Comparison of ENCODE assay signal across 8 cellular contexts in the genomic region with DNA sequence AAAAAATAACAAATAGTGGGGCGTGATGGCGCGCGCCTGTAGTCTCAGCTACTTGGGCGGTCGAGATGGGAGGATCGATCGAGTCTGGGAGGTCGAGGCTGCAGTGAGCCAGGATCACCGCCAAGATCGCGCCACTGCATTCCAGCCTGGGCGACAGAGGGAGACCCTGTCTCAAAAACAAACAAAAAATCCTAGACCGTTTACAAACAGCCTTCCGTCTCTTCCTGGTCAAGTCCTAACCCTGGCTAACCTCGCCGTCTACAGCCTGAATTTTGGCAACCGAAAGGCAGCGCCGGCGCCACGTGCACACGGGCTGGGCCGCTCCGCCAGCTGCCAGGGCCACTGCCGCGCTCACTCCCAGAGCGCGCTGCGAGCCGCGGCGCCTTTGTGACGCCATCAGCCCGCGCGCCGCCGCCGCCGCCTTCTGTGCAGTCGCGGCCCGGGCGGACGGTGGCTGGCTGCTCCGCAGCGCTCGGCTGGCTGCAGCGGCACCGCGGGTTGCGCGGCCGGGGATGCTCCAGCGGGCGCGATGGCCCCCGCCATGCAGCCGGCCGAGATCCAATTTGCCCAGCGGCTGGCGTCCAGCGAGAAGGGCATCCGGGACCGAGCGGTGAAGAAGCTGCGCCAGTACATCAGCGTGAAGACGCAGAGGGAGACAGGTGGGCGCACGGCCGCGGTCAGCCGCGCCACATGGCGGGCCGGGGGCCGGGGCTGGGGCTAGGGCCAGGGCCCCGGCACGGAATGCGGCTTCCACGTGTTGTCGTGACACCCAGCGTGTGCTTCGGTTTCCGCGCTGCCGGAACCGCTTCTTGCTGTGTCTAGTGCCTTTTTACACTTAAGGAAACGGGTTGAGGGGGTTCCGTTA. TPM values are rescaled to one million over a fixed set of nuclear protein-coding genes. Genes with fewer than 3 reads are reported as not detected.
DNase-seq lines count a peak whose midpoint lies in the region; ATAC-seq and TF ChIP-seq lines count a peak whose summit lies in the region.

A gene (minus strand): TSS at position 353 of the 865 bp plus-strand sequence. CDS start 1,392 bp downstream, outside the sequence.
A gene with protein sequence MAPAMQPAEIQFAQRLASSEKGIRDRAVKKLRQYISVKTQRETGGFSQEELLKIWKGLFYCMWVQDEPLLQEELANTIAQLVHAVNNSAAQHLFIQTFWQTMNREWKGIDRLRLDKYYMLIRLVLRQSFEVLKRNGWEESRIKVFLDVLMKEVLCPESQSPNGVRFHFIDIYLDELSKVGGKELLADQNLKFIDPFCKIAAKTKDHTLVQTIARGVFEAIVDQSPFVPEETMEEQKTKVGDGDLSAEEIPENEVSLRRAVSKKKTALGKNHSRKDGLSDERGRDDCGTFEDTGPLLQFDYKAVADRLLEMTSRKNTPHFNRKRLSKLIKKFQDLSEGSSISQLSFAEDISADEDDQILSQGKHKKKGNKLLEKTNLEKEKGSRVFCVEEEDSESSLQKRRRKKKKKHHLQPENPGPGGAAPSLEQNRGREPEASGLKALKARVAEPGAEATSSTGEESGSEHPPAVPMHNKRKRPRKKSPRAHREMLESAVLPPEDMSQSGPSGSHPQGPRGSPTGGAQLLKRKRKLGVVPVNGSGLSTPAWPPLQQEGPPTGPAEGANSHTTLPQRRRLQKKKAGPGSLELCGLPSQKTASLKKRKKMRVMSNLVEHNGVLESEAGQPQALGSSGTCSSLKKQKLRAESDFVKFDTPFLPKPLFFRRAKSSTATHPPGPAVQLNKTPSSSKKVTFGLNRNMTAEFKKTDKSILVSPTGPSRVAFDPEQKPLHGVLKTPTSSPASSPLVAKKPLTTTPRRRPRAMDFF (plus strand): TSS at position 425 of the 865 bp plus-strand sequence. CDS start 105 bp downstream, at position 530.

- 0% methylated on average over 2 of the region's 92 CpGs for WGBS in right lobe of liver (ENCODE audit: insufficient coverage, low coverage, low lambda C conversion rate, missing lambda C conversion rate)

- peak; percentile 81 for ATAC-seq in GM19035 (IDR thresholded peaks at IDR 0.05; ENCODE audit: unreplicated experiment)
- ATAC-seq in HG03432 (IDR thresholded peaks at IDR 0.05; ENCODE audit: unreplicated experiment): peak; percentile 83
- ATAC-seq in right lobe of liver: peak; percentile 83 to 93 (median 89)

- H3K9me3 ChIP-seq in right lobe of liver: no peaks in the 10 kb centered on the region

- peak; percentile 88 for TF ChIP-seq POLR2A in right lobe of liver (IDR thresholded peaks at IDR 0.05)

- peak within 1 kb of the TSS in 58 of 59 donors; percentile 25 to 93 (median 85) for H3K27ac ChIP-seq in dorsolateral prefrontal cortex
- peak within 1 kb of the TSS; percentile 79 to 85 (median 84) for H3K27ac ChIP-seq in right lobe of liver

- intact Hi-C loops in dorsolateral prefrontal cortex (cut with DNase I) (loop anchor here in 1 of 2 donors (1.0 to 10.0 kb wide), 4 partner anchors 58 to 685 kb away; a partner anchor contains a TSS), right lobe of liver (cut with DNase I) (no loop called here)

- H3K27me3 ChIP-seq in dorsolateral prefrontal cortex (no peaks in the 10 kb centered on the region), right lobe of liver (no peaks in the 10 kb centered on the region)

- H3K4me3 ChIP-seq in dorsolateral prefrontal cortex (peak within 1 kb of the TSS; percentile 64 to 100 (median 97)), right lobe of liver (peak within 1 kb of the TSS; percentile 97 to 100 (median 98))

- H3K36me3 ChIP-seq in right lobe of liver: peaks cover 0 to 4% (median 1%) of the 10 kb centered on the region in 4 donors

- H3K4me1 ChIP-seq in right lobe of liver: peaks cover 0 to 20% (median 3%) of the 10 kb centered on the region in 4 donors

- peak in 38 of 56 donors; percentile 10 to 62 (median 26) for TF ChIP-seq CTCF in dorsolateral prefrontal cortex (IDR thresholded peaks at IDR 0.05 in 54 of 56, conservative IDR thresholded peaks at IDR 0.05 in 2 of 56; ENCODE audit: low read depth in 1 of 56, partially characterized antibody in 56 of 56)
- peak in 2 of 4 donors; percentile 9 to 12 for TF ChIP-seq CTCF in right lobe of liver (IDR thresholded peaks at IDR 0.05)

- DNase-seq in AG20443 (ENCODE audit: low spot score) (peak; percentile 98), NCI-H69 (lab: John Stamatoyannopoulos, UW) (peak; percentile 97), dorsolateral prefrontal cortex (peak; percentile 53 to 91 (median 74)), right lobe of liver (peak; percentile 84 to 90 (median 89))
- DNase-seq in activated CD4-positive, alpha-beta T cell treated with anti-CD3 and anti-CD28 coated beads, Interleukin-2, amount 50 U/mL, for 1 hour: peak; percentile 78
- peak; percentile 73 to 80 for DNase-seq in stimulated activated CD4-positive, alpha-beta T cell treated with anti-CD3 and anti-CD28 coated beads, Interleukin-2, amount 100 ng/mL, for 48 hours

RNA-seq across cellular contexts. Expression of the first gene that starts in this region (rescaled TPM):
- 1 to 10 TPM in 107 of 120 experiments, under 1 TPM in 13; 0.70 to 4.4 (median 1.9) TPM for total RNA-seq in dorsolateral prefrontal cortex
- under 1 TPM in 4 of 6 experiments, not detected in 2; 0.25 to 0.62 (median 0.37) TPM for total RNA-seq in right lobe of liver

RNA-seq across cellular contexts. Expression of the second gene that starts in this region (rescaled TPM):
- total RNA-seq in dorsolateral prefrontal cortex (10 to 100 TPM; 11.7 to 22.2 (median 15.9) TPM), right lobe of liver (10 to 100 TPM in 2 of 6 experiments, 1 to 10 TPM in 4; 8.0 to 17.0 (median 9.8) TPM)

Comparison
In these comparisons a context has a peak if more than half of its experiments do, and no peak if none do; other contexts are left out.
1. Peak in every context shown above with its lines: DNase-seq, ATAC-seq, H3K4me3 ChIP-seq and H3K27ac ChIP-seq.